Comparison of ENCODE assay signal across 9 cellular contexts in genomic region chr5:181258576-181258975, GRCh38. TPM values are rescaled to one million over a fixed set of nuclear protein-coding genes. Genes with fewer than 3 reads are reported as not detected.
DNase-seq lines count a peak whose midpoint lies in the region; ATAC-seq, FAIRE-seq and TF ChIP-seq lines count a peak whose summit lies in the region.
"Had no signal": no experiment of that assay in that cellular context is flagged by ENCODE, and none has a peak within 500 bp of the region (broad histone marks: within the 10 kb centered on the region; RNA-seq: fewer than 3 reads in every experiment).

No MANE protein-coding gene starts in this region.

- no peaks in the 10 kb centered on the region for H3K9me1 ChIP-seq in endothelial cell of umbilical vein (replicated peaks; ENCODE audit: control insufficient read depth, extremely low read depth, insufficient read depth, low read length)

- H3K79me2 ChIP-seq in OCI-LY3 (ENCODE audit: low read length) (peaks cover 93% of the 10 kb centered on the region), endothelial cell of umbilical vein (ENCODE audit: control insufficient read depth, insufficient read depth, low read length) (peaks cover 74% of the 10 kb centered on the region)

- H3K27me3 ChIP-seq in Caco-2 (replicated peaks; ENCODE audit: control insufficient read depth, insufficient read depth, low read length) = no peaks in the 10 kb centered on the region
- H3K27me3 ChIP-seq in OCI-LY3 (ENCODE audit: low read depth, low read length) = no peaks in the 10 kb centered on the region
- H3K27me3 ChIP-seq in endothelial cell of umbilical vein (ENCODE audit: control insufficient read depth in 2 of 2, insufficient read depth in 2 of 2, low read length in 2 of 2) = no peaks in the 10 kb centered on the region
- H3K27me3 ChIP-seq in pancreas = no peaks in the 10 kb centered on the region

- dilution Hi-C loops in endothelial cell of umbilical vein (cut with MboI; ENCODE audit: extremely low pct_ligation_motif_present, low sequenced_read_pairs) = no loop called here

- no peak for DNase-seq in Caco-2
- no peak for DNase-seq in endothelial cell of umbilical vein (ENCODE audit: low read depth, low spot score)
- no peak for DNase-seq in pancreas
- DNase-seq in NCI-H2081 treated with DMSO at 0.1 percent for 48 hours (lab: John Stamatoyannopoulos, UW) = no peak
- DNase-seq in DMS 273 (lab: John Stamatoyannopoulos, UW; ENCODE audit: unreplicated experiment) = no peak
- DNase-seq in cerebellum (ENCODE audit: low spot score) = no peak
- DNase-seq: NCI-H446 treated with DMSO at 0.1 percent for 48 hours had no signal

- BruUV-seq in Caco-2 (replicated peaks; lab: Mats Ljungman, UMichigan) (no TSS peak), endothelial cell of umbilical vein (replicated peaks; lab: Mats Ljungman, UMichigan) (no TSS peak)

- H3K4me2 ChIP-seq in OCI-LY3 (ENCODE audit: low read length) (peak overlapping the region; percentile 93), endothelial cell of umbilical vein (ENCODE audit: insufficient read depth, low read length) (peak overlapping the region; percentile 52)

- H2AFZ ChIP-seq in OCI-LY3 (ENCODE audit: low read depth, low read length) (no peak overlapping the region), endothelial cell of umbilical vein (ENCODE audit: low read depth, low read length) (no peak overlapping the region)

- TF ChIP-seq POLR2A in endothelial cell of umbilical vein (IDR thresholded peaks at IDR 0.05; ENCODE audit: low read depth, low read length) = no peak

- H3K27me3 Mint-ChIP-seq in Caco-2 (ENCODE audit: insufficient read depth, unreplicated experiment) = no peaks in the 10 kb centered on the region

- H3K27ac Mint-ChIP-seq in Caco-2 (ENCODE audit: unreplicated experiment) = no peak overlapping the region

- 39 to 42% methylated on average over 3 of the region's 3 CpGs for WGBS in pancreas, 2 donors

- H3K4me3 ChIP-seq in Caco-2 (ENCODE audit: low read depth, low read length) (no peak overlapping the region; the same call in 1 of the 2 replicates), OCI-LY3 (ENCODE audit: low read length) (peak overlapping the region; percentile 89), endothelial cell of umbilical vein (replicated peaks in 1 of 3; ENCODE audit: insufficient read depth in 1 of 3, low read depth in 1 of 3, low read length in 3 of 3) (peak overlapping the region in 1 of 3 experiments; percentile 59), pancreas (peak overlapping the region; percentile 70 to 97 (median 94))

- CTCF ChIA-PET in Caco-2 (lab: Charles Lee) (no interaction called here), endothelial cell of umbilical vein (lab: Charles Lee) (no interaction called here)

- FAIRE-seq in endothelial cell of umbilical vein (lab: Jason Lieb, UNC) = no peak
- no peak for FAIRE-seq in pancreas (lab: Jason Lieb, UNC)

- H3K36me3 ChIP-seq in Caco-2 (ENCODE audit: control insufficient read depth, insufficient read depth, low read length) (no peaks in the 10 kb centered on the region; the same call in 1 of the 2 replicates), OCI-LY3 (replicated peaks; ENCODE audit: low read depth, low read length) (peaks cover 35% of the 10 kb centered on the region), endothelial cell of umbilical vein (ENCODE audit: control insufficient read depth in 2 of 2, extremely low read depth in 1 of 2, insufficient read depth in 2 of 2, low read length in 2 of 2) (peaks cover 2 to 5% of the 10 kb centered on the region in 2 experiments), pancreas (peaks cover 0 to under 1% (median 0%) of the 10 kb centered on the region in 3 donors)

- no peak overlapping the region for H3K9ac ChIP-seq in OCI-LY3 (ENCODE audit: low read length)
- peak overlapping the region; percentile 17 for H3K9ac ChIP-seq in endothelial cell of umbilical vein (replicated peaks; ENCODE audit: extremely low read depth, insufficient read depth, low read length)

- peaks cover 10% of the 10 kb centered on the region for H3K4me1 Mint-ChIP-seq in Caco-2 (ENCODE audit: low read depth, unreplicated experiment)

- intact Hi-C loops in Caco-2 (cut with micrococcal nuclease; ENCODE audit: unreplicated experiment) (no loop called here), endothelial cell of umbilical vein (cut with micrococcal nuclease) (no loop called here), pancreas (cut with DNase I) (no loop called here)

- peaks cover 55% of the 10 kb centered on the region for H3K36me3 Mint-ChIP-seq in Caco-2 (ENCODE audit: insufficient read depth, unreplicated experiment)

- H3K4me1 ChIP-seq in Caco-2 (peaks cover 11% of the 10 kb centered on the region; the same call in 1 of the 2 replicates), OCI-LY3 (ENCODE audit: low read length) (peaks cover 21% of the 10 kb centered on the region), endothelial cell of umbilical vein (ENCODE audit: control insufficient read depth, extremely low read depth, insufficient read depth, low read length) (peaks cover 23% of the 10 kb centered on the region), pancreas (peaks cover 18 to 40% (median 23%) of the 10 kb centered on the region in 3 donors)

- H3K4me3 Mint-ChIP-seq in Caco-2 (ENCODE audit: unreplicated experiment) = peak overlapping the region; percentile 80

- no peaks in the 10 kb centered on the region for H3K9me3 Mint-ChIP-seq in Caco-2 (ENCODE audit: unreplicated experiment)

- ATAC-seq in pancreas (no peak), GM21447 (IDR thresholded peaks at IDR 0.05; ENCODE audit: unreplicated experiment) (no peak)

- H3K9me3 ChIP-seq in Caco-2 = no peaks in the 10 kb centered on the region
- H3K9me3 ChIP-seq in OCI-LY3 (ENCODE audit: insufficient read depth, low read length) = no peaks in the 10 kb centered on the region
- H3K9me3 ChIP-seq in endothelial cell of umbilical vein (replicated peaks; ENCODE audit: control insufficient read depth, insufficient read depth, low read length) = no peaks in the 10 kb centered on the region
- H3K9me3 ChIP-seq in pancreas = no peaks in the 10 kb centered on the region

- POLR2A ChIA-PET in Caco-2 (lab: Charles Lee) (interaction anchor here (1.5 kb wide), 1 partner anchor 12 kb away, joined by 7 read pairs; no protein-coding TSS in a partner anchor), endothelial cell of umbilical vein (lab: Charles Lee) (no interaction called here)

- H3K27ac ChIP-seq in OCI-LY3 (ENCODE audit: low read length) = no peak overlapping the region
- no peak overlapping the region for H3K27ac ChIP-seq in endothelial cell of umbilical vein (ENCODE audit: insufficient read depth, low read depth, low read length)
- H3K27ac ChIP-seq in pancreas = no peak overlapping the region

- no peak for TF ChIP-seq CTCF in Caco-2 (IDR thresholded peaks at IDR 0.05; ENCODE audit: insufficient read depth in 1 of 2, low read depth in 1 of 2, low read length in 1 of 2, severe bottlenecking in 1 of 2, unreplicated experiment in 1 of 2)
- TF ChIP-seq CTCF in OCI-LY3 (IDR thresholded peaks at IDR 0.05; ENCODE audit: low read depth, low read length) = no peak
- TF ChIP-seq CTCF in endothelial cell of umbilical vein (IDR thresholded peaks at IDR 0.05; ENCODE audit: extremely low read depth in 1 of 2, insufficient read depth in 1 of 2, low read depth in 1 of 2, low read length in 2 of 2) = no peak
- no peak for TF ChIP-seq CTCF in pancreas (IDR thresholded peaks at IDR 0.05)

- H4K20me1 ChIP-seq in OCI-LY3 (ENCODE audit: insufficient read depth, low read length) (peaks cover 15% of the 10 kb centered on the region; the same call in 1 of the 2 replicates), endothelial cell of umbilical vein (replicated peaks; ENCODE audit: control insufficient read depth, extremely low read depth, insufficient read depth, low read length) (peaks cover 2% of the 10 kb centered on the region)

RNA-seq across cellular contexts. Expression of gene TRIM52, which starts 2.4 kb away (rescaled TPM):
- 11.9 and 13.6 TPM in 2 replicates for total RNA-seq in Caco-2 (2022)
- 9.6 and 10.1 TPM in 2 replicates for total RNA-seq in endothelial cell of umbilical vein
- 5.1 and 5.6 TPM in 2 replicates for polyA plus RNA-seq in endothelial cell of umbilical vein
- polyA plus RNA-seq in endothelial cell of umbilical vein (2011; cell fraction: cytosol; rRNA removed) = 8.2 TPM in 2 replicates
- polyA plus RNA-seq in endothelial cell of umbilical vein (2011; cell fraction: nucleus; rRNA removed) = 22.3 and 28.1 TPM in 2 replicates
- polyA plus RNA-seq in endothelial cell of umbilical vein (2012) = 8.0 and 9.2 TPM in 2 replicates
- polyA minus RNA-seq in endothelial cell of umbilical vein = 11.7 and 16.5 TPM in 2 replicates
- 5.4 TPM for polyA minus RNA-seq in endothelial cell of umbilical vein (2011; cell fraction: cytosol; rRNA and poly(A)+ RNA removed)
- 9.5 and 12.4 TPM in 2 replicates for polyA minus RNA-seq in endothelial cell of umbilical vein (2011; cell fraction: nucleus; rRNA and poly(A)+ RNA removed)
- 10 to 100 TPM in 1 of 6 donors, 1 to 10 TPM in 5; 5.6 to 10.4 (median 7.4) TPM for total RNA-seq in pancreas
- 10 to 100 TPM; 12.8 to 18.1 TPM for polyA plus RNA-seq in pancreas
- 19.9 TPM for total RNA-seq in cerebellum

RNA-seq across cellular contexts. Expression of gene RACK1, which starts 14.9 kb away (rescaled TPM):
- 2,098 and 2,258 TPM in 2 replicates for total RNA-seq in Caco-2 (2022)
- 1,910 and 2,029 TPM in 2 replicates for total RNA-seq in endothelial cell of umbilical vein
- polyA plus RNA-seq in endothelial cell of umbilical vein = 5,629 and 5,870 TPM in 2 replicates
- polyA plus RNA-seq in endothelial cell of umbilical vein (2011; cell fraction: cytosol; rRNA removed) = 4,930 and 4,995 TPM in 2 replicates
- polyA plus RNA-seq in endothelial cell of umbilical vein (2011; cell fraction: nucleus; rRNA removed) = 1,740 and 2,124 TPM in 2 replicates
- 2,716 and 3,479 TPM in 2 replicates for polyA plus RNA-seq in endothelial cell of umbilical vein (2012)
- polyA minus RNA-seq in endothelial cell of umbilical vein = 6,064 and 6,714 TPM in 2 replicates
- polyA minus RNA-seq in endothelial cell of umbilical vein (2011; cell fraction: cytosol; rRNA and poly(A)+ RNA removed) = 3,380 TPM
- 806 and 884 TPM in 2 replicates for polyA minus RNA-seq in endothelial cell of umbilical vein (2011; cell fraction: nucleus; rRNA and poly(A)+ RNA removed)
- 1,000 to 10,000 TPM in 5 of 6 donors, 100 to 1,000 TPM in 1; 974 to 1,629 (median 1,266) TPM for total RNA-seq in pancreas
- polyA plus RNA-seq in pancreas = 1,000 to 10,000 TPM; 1,162 to 1,304 TPM
- total RNA-seq in cerebellum = 2,116 TPM

RNA-seq across cellular contexts. Expression of gene TRIM41, which starts 35.5 kb away (rescaled TPM):
- total RNA-seq in Caco-2 (2022) = 23.6 and 28.7 TPM in 2 replicates
- 17.3 and 19.9 TPM in 2 replicates for total RNA-seq in endothelial cell of umbilical vein
- 11.2 and 12.8 TPM in 2 replicates for polyA plus RNA-seq in endothelial cell of umbilical vein
- 8.7 and 10.4 TPM in 2 replicates for polyA plus RNA-seq in endothelial cell of umbilical vein (2011; cell fraction: cytosol; rRNA removed)
- polyA plus RNA-seq in endothelial cell of umbilical vein (2011; cell fraction: nucleus; rRNA removed) = 48.8 and 57.0 TPM in 2 replicates
- 13.2 and 13.7 TPM in 2 replicates for polyA plus RNA-seq in endothelial cell of umbilical vein (2012)
- 6.9 and 7.1 TPM in 2 replicates for polyA minus RNA-seq in endothelial cell of umbilical vein
- 14.7 TPM for polyA minus RNA-seq in endothelial cell of umbilical vein (2011; cell fraction: cytosol; rRNA and poly(A)+ RNA removed)
- 9.8 and 11.1 TPM in 2 replicates for polyA minus RNA-seq in endothelial cell of umbilical vein (2011; cell fraction: nucleus; rRNA and poly(A)+ RNA removed)
- 10 to 100 TPM; 11.4 to 22.1 (median 12.1) TPM for total RNA-seq in pancreas
- 10 to 100 TPM; 17.3 to 28.7 TPM for polyA plus RNA-seq in pancreas
- total RNA-seq in cerebellum = 13.5 TPM

RNA-seq across cellular contexts. Expression of gene TRIM7, which starts 53.6 kb away (rescaled TPM):
- total RNA-seq in Caco-2 (2022) = 0.86 and 1.0 TPM in 2 replicates
- total RNA-seq in endothelial cell of umbilical vein = 3.4 and 4.1 TPM in 2 replicates
- 2.2 and 2.7 TPM in 2 replicates for polyA plus RNA-seq in endothelial cell of umbilical vein
- 2.2 and 2.6 TPM in 2 replicates for polyA plus RNA-seq in endothelial cell of umbilical vein (2011; cell fraction: cytosol; rRNA removed)
- 1.7 TPM in 2 replicates for polyA plus RNA-seq in endothelial cell of umbilical vein (2011; cell fraction: nucleus; rRNA removed)
- 3.2 and 8.7 TPM in 2 replicates for polyA plus RNA-seq in endothelial cell of umbilical vein (2012)
- 0.47 and 0.73 TPM in 2 replicates for polyA minus RNA-seq in endothelial cell of umbilical vein
- 14.8 TPM for polyA minus RNA-seq in endothelial cell of umbilical vein (2011; cell fraction: cytosol; rRNA and poly(A)+ RNA removed)
- polyA minus RNA-seq in endothelial cell of umbilical vein (2011; cell fraction: nucleus; rRNA and poly(A)+ RNA removed) = 0.58 and 0.77 TPM in 2 replicates
- total RNA-seq in pancreas = 10 to 100 TPM in 1 of 6 donors, 1 to 10 TPM in 5; 1.9 to 11.1 (median 3.9) TPM
- polyA plus RNA-seq in pancreas = 1 to 10 TPM; 2.4 to 3.0 TPM
- total RNA-seq in cerebellum = 3.0 TPM
